31 cellular contexts compared by ENCODE assay signal in genomic region chr5:32618962-32619361, GRCh38.
"Had no signal": no experiment of that assay in that cellular context is flagged by ENCODE, and none has a peak within 500 bp of the region (broad histone marks: within the 10 kb centered on the region; RNA-seq: fewer than 3 reads in every experiment).

No MANE protein-coding gene starts in this region.

- H3K4me3 ChIP-seq: adrenal gland, body of pancreas, coronary artery, dorsolateral prefrontal cortex had no signal

- H3K4me1 ChIP-seq: adrenal gland, body of pancreas had no signal

- H3K27ac ChIP-seq: adrenal gland, body of pancreas, coronary artery, dorsolateral prefrontal cortex, WERI-Rb-1 had no signal

- H3K27me3 Mint-ChIP-seq: activated B cell treated with CpG ODN at 0.5 μM for 24 hours; activated CD8-positive, alpha-beta T cell treated with anti-CD3 and anti-CD28 coated beads for 36 hours; activated naive CD4-positive, alpha-beta T cell treated with anti-CD3 and anti-CD28 coated beads, Interleukin-2, amount 50 U/mL, for 24 hours; activated naive CD8-positive, alpha-beta T cell treated with anti-CD3 and anti-CD28 coated beads for 36 hours; activated naive CD8-positive, alpha-beta T cell treated with anti-CD3 and anti-CD28 coated beads, Interleukin-2, amount 50 U/mL, for 24 hours; dendritic cell treated with granulocyte-macrophage colony-stimulating factor and Interleukin-4, amounts not matched to agents 40 ng/mL and 50 ng/mL, for 4 days; T-helper 17 cell had no signal

- H3K4me3 Mint-ChIP-seq: activated B cell treated with CpG ODN at 0.5 μM for 24 hours; activated CD8-positive, alpha-beta T cell treated with anti-CD3 and anti-CD28 coated beads for 36 hours; activated naive CD4-positive, alpha-beta T cell treated with anti-CD3 and anti-CD28 coated beads for 36 hours; activated naive CD4-positive, alpha-beta T cell treated with anti-CD3 and anti-CD28 coated beads, Interleukin-2, amount 50 U/mL, for 24 hours; activated naive CD8-positive, alpha-beta T cell treated with anti-CD3 and anti-CD28 coated beads for 36 hours; activated naive CD8-positive, alpha-beta T cell treated with anti-CD3 and anti-CD28 coated beads, Interleukin-2, amount 50 U/mL, for 24 hours; activated T-cell treated with anti-CD3 and anti-CD28 coated beads, Interleukin-2, amount 50 U/mL, for 4 hours; activated T-helper 1 cell treated with anti-CD3 and anti-CD28 coated beads, Interleukin-12 subunit alpha, Interleukin-12 subunit beta, Interleukin-2, Interleukin-4 antibody, amounts not matched to agents 30 ng/mL and 10 ng/mL and 1 ng/mL, durations not matched to agents 14 hours and 24 hours and 36 hours; dendritic cell treated with granulocyte-macrophage colony-stimulating factor and Interleukin-4, amounts not matched to agents 40 ng/mL and 50 ng/mL, for 4 days; endodermal cell; T-helper 17 cell; T-helper 2 cell treated with Interferon-gamma antibody and Interleukin-4, amounts not matched to agents 5 μg/mL and 100 μg/mL, for 36 hours had no signal

- H3K9me3 Mint-ChIP-seq: activated B cell treated with CpG ODN at 0.5 μM for 24 hours; activated CD8-positive, alpha-beta T cell treated with anti-CD3 and anti-CD28 coated beads for 36 hours; activated naive CD4-positive, alpha-beta T cell treated with anti-CD3 and anti-CD28 coated beads for 36 hours; activated naive CD4-positive, alpha-beta T cell treated with anti-CD3 and anti-CD28 coated beads, Interleukin-2, amount 50 U/mL, for 24 hours; activated naive CD8-positive, alpha-beta T cell treated with anti-CD3 and anti-CD28 coated beads for 36 hours; activated naive CD8-positive, alpha-beta T cell treated with anti-CD3 and anti-CD28 coated beads, Interleukin-2, amount 50 U/mL, for 24 hours; activated T-cell treated with anti-CD3 and anti-CD28 coated beads, Interleukin-2, amount 50 U/mL, for 4 hours; activated T-helper 1 cell treated with anti-CD3 and anti-CD28 coated beads, Interleukin-12 subunit alpha, Interleukin-12 subunit beta, Interleukin-2, Interleukin-4 antibody, amounts not matched to agents 30 ng/mL and 10 ng/mL and 1 ng/mL, durations not matched to agents 14 hours and 24 hours and 36 hours; activated T-helper 2 cell treated with anti-CD3 and anti-CD28 coated beads, Interferon-gamma antibody, Interleukin-2, Interleukin-4, amounts not matched to agents 10 μg/mL and 5 μg/mL and 100 μg/mL, durations not matched to agents 14 hours and 24 hours and 36 hours; dendritic cell treated with granulocyte-macrophage colony-stimulating factor and Interleukin-4, amounts not matched to agents 40 ng/mL and 50 ng/mL, for 4 days; endodermal cell; T-helper 2 cell treated with Interferon-gamma antibody and Interleukin-4, amounts not matched to agents 5 μg/mL and 100 μg/mL, for 36 hours had no signal

- H3K4me1 Mint-ChIP-seq: activated B cell treated with CpG ODN at 0.5 μM for 24 hours; activated naive CD4-positive, alpha-beta T cell treated with anti-CD3 and anti-CD28 coated beads, Interleukin-2, amount 50 U/mL, for 24 hours; activated naive CD8-positive, alpha-beta T cell treated with anti-CD3 and anti-CD28 coated beads for 36 hours; activated naive CD8-positive, alpha-beta T cell treated with anti-CD3 and anti-CD28 coated beads, Interleukin-2, amount 50 U/mL, for 24 hours; endodermal cell had no signal

- H3K36me3 Mint-ChIP-seq: activated naive CD4-positive, alpha-beta T cell treated with anti-CD3 and anti-CD28 coated beads, Interleukin-2, amount 50 U/mL, for 24 hours; activated naive CD8-positive, alpha-beta T cell treated with anti-CD3 and anti-CD28 coated beads for 36 hours had no signal

- H3K36me3 ChIP-seq: adrenal gland, WERI-Rb-1 had no signal

- DNase-seq: activated B cell treated with CpG ODN at 0.5 μM for 24 hours; activated CD4-positive, alpha-beta T cell treated with anti-CD3 and anti-CD28 coated beads for 48 hours; activated CD4-positive, alpha-beta T cell treated with anti-CD3 and anti-CD28 coated beads, Interleukin-2, amount 50 U/mL, for 1 hour; activated CD4-positive, alpha-beta T cell treated with anti-CD3 and anti-CD28 coated beads, Interleukin-2, amount 50 U/mL, for 48 hours; activated CD8-positive, alpha-beta memory T cell treated with anti-CD3 and anti-CD28 coated beads for 24 hours; activated CD8-positive, alpha-beta T cell treated with anti-CD3 and anti-CD28 coated beads for 36 hours; activated effector memory CD4-positive, alpha-beta T cell treated with anti-CD3 and anti-CD28 coated beads, Interleukin-2, amount 50 U/mL, for 16 hours; activated naive CD4-positive, alpha-beta T cell treated with anti-CD3 and anti-CD28 coated beads for 36 hours; activated naive CD8-positive, alpha-beta T cell treated with anti-CD3 and anti-CD28 coated beads for 36 hours; activated naive CD8-positive, alpha-beta T cell treated with anti-CD3 and anti-CD28 coated beads, Interleukin-2, amount 50 U/mL, for 24 hours; activated T-cell treated with anti-CD3 and anti-CD28 coated beads, Interleukin-2, amount 50 U/mL, for 4 hours; adrenal gland; amygdala; aorta; body of pancreas; central memory CD4-positive, alpha-beta T cell; dorsolateral prefrontal cortex; effector memory CD4-positive, alpha-beta T cell; endodermal cell; T-helper 1 cell; T-helper 17 cell; T1000; WERI-Rb-1 had no signal

- H3K27me3 ChIP-seq: adrenal gland, body of pancreas, dorsolateral prefrontal cortex had no signal

- ATAC-seq: activated CD4-positive, CD25-positive, alpha-beta regulatory T cell treated with anti-CD3 and anti-CD28 coated beads, Interleukin-2, amount 50 U/mL, for 24 hours; activated CD8-positive, alpha-beta T cell treated with anti-CD3 and anti-CD28 coated beads for 36 hours; activated naive CD8-positive, alpha-beta T cell treated with anti-CD3 and anti-CD28 coated beads, Interleukin-2, amount 50 U/mL, for 24 hours; activated T-cell treated with anti-CD3 and anti-CD28 coated beads, Interleukin-2, amount 50 U/mL, for 4 hours; body of pancreas; esophagus mucosa; T-helper 17 cell had no signal

- H3K9me3 ChIP-seq: adrenal gland, body of pancreas had no signal

- H3K27ac Mint-ChIP-seq: activated B cell treated with CpG ODN at 0.5 μM for 24 hours; activated CD8-positive, alpha-beta T cell treated with anti-CD3 and anti-CD28 coated beads for 36 hours; activated naive CD4-positive, alpha-beta T cell treated with anti-CD3 and anti-CD28 coated beads for 36 hours; activated naive CD4-positive, alpha-beta T cell treated with anti-CD3 and anti-CD28 coated beads, Interleukin-2, amount 50 U/mL, for 24 hours; activated naive CD8-positive, alpha-beta T cell treated with anti-CD3 and anti-CD28 coated beads for 36 hours; activated naive CD8-positive, alpha-beta T cell treated with anti-CD3 and anti-CD28 coated beads, Interleukin-2, amount 50 U/mL, for 24 hours; activated T-helper 1 cell treated with anti-CD3 and anti-CD28 coated beads, Interleukin-12 subunit alpha, Interleukin-12 subunit beta, Interleukin-2, Interleukin-4 antibody, amounts not matched to agents 30 ng/mL and 10 ng/mL and 1 ng/mL, durations not matched to agents 14 hours and 24 hours and 36 hours; activated T-helper 2 cell treated with anti-CD3 and anti-CD28 coated beads, Interferon-gamma antibody, Interleukin-2, Interleukin-4, amounts not matched to agents 10 μg/mL and 5 μg/mL and 100 μg/mL, durations not matched to agents 14 hours and 24 hours and 36 hours; dendritic cell treated with granulocyte-macrophage colony-stimulating factor and Interleukin-4, amounts not matched to agents 40 ng/mL and 50 ng/mL, for 4 days; endodermal cell; T-helper 17 cell; T-helper 2 cell treated with Interferon-gamma antibody and Interleukin-4, amounts not matched to agents 5 μg/mL and 100 μg/mL, for 36 hours had no signal
